1 cellular context compared by ENCODE assay signal in genomic region chr11:65637794-65638317, GRCh38.
A peak's percentile ranks its signal among the peaks of the same experiment; 100 is the strongest.
TF ChIP-seq lines count a peak whose summit lies in the region.

Gene SIPA1 (plus strand): TSS chr11:65638101. CDS start chr11:65640922, 2,821 bp downstream.

TF ChIP-seq in HepG2, 621 proteins besides CTCF, POLR2A, EP300 and RAD21 (continued from another document and continues in another):
- TF ChIP-seq DBP (CRISPR knock-in tag; IDR thresholded peaks at IDR 0.05; ENCODE audit: not compliant biosample characterization) (no peak), TFAP4 (IDR thresholded peaks at IDR 0.05; ENCODE audit: borderline replicate concordance, low read depth) (peak; percentile 26; the same call in 1 of the 2 replicates), ZBTB7B (CRISPR knock-in tag; IDR thresholded peaks at IDR 0.05) (no peak), PREB (CRISPR knock-in tag; IDR thresholded peaks at IDR 0.05) (no peak), SSRP1 (CRISPR knock-in tag; IDR thresholded peaks at IDR 0.05) (no peak), ZNF746 (CRISPR knock-in tag; IDR thresholded peaks at IDR 0.05) (no peak), TOPORS (CRISPR knock-in tag; IDR thresholded peaks at IDR 0.05) (peak; percentile 66; the same call in 1 of the 2 replicates), ZNF235 (CRISPR knock-in tag; IDR thresholded peaks at IDR 0.05; ENCODE audit: borderline replicate concordance) (no peak), MAZ (IDR thresholded peaks at IDR 0.05; ENCODE audit: borderline replicate concordance, low read depth, low read length) (peak; percentile 40; the same call in 1 of the 2 replicates), MAZ (CRISPR knock-in tag; IDR thresholded peaks at IDR 0.05; ENCODE audit: low read depth) (peak; percentile 61; the same call in 1 of the 2 replicates), AGO1 (IDR thresholded peaks at IDR 0.05; ENCODE audit: low read depth, low read length, poor library complexity, severe bottlenecking) (no peak), CENPBD1 (CRISPR knock-in tag; IDR thresholded peaks at IDR 0.05; ENCODE audit: borderline replicate concordance, low read depth) (no peak), RARA (CRISPR knock-in tag; IDR thresholded peaks at IDR 0.05) (no peak), ZNF619 (CRISPR knock-in tag; IDR thresholded peaks at IDR 0.05) (no peak), SALL1 (CRISPR knock-in tag; IDR thresholded peaks at IDR 0.05) (peak; percentile 45; the same call in 1 of the 2 replicates), ZBTB38 (CRISPR knock-in tag; IDR thresholded peaks at IDR 0.05) (no peak), KDM5B (CRISPR knock-in tag; IDR thresholded peaks at IDR 0.05; ENCODE audit: borderline replicate concordance) (no peak), MYPOP (CRISPR knock-in tag; IDR thresholded peaks at IDR 0.05) (no peak), ZNF253 (CRISPR knock-in tag; IDR thresholded peaks at IDR 0.05; ENCODE audit: borderline replicate concordance) (no peak), HDAC6 (IDR thresholded peaks at IDR 0.05; ENCODE audit: low read depth, low read length) (no peak), GABPB1 (CRISPR knock-in tag; IDR thresholded peaks at IDR 0.05) (peak; percentile 50; the same call in 1 of the 2 replicates), ZUFSP (CRISPR knock-in tag; IDR thresholded peaks at IDR 0.05; ENCODE audit: borderline replicate concordance) (no peak), SMARCE1 (IDR thresholded peaks at IDR 0.05; ENCODE audit: borderline replicate concordance) (no peak), ZMYM2 (CRISPR knock-in tag; IDR thresholded peaks at IDR 0.05) (no peak), JUNB (CRISPR knock-in tag; IDR thresholded peaks at IDR 0.05; ENCODE audit: borderline replicate concordance) (no peak), ZNF850 (CRISPR knock-in tag; conservative IDR thresholded peaks at IDR 0.05) (no peak), ZNF329 (CRISPR knock-in tag; IDR thresholded peaks at IDR 0.05; ENCODE audit: low read depth) (no peak; the same call in 1 of the 2 replicates), HMG20B (CRISPR knock-in tag; conservative IDR thresholded peaks at IDR 0.05) (no peak), ZNF234 (CRISPR knock-in tag; conservative IDR thresholded peaks at IDR 0.05) (no peak), GABPA (IDR thresholded peaks at IDR 0.05; ENCODE audit: low read depth, low read length) (no peak), GABPA (CRISPR knock-in tag; IDR thresholded peaks at IDR 0.05; ENCODE audit: low read depth) (no peak; the same call in 1 of the 2 replicates), ZNF496 (CRISPR knock-in tag; IDR thresholded peaks at IDR 0.05; ENCODE audit: insufficient replicate concordance) (no peak), ETV5 (CRISPR knock-in tag; IDR thresholded peaks at IDR 0.05; ENCODE audit: borderline replicate concordance) (peak; percentile 31; the same call in 1 of the 2 replicates), ZMAT5 (CRISPR knock-in tag; IDR thresholded peaks at IDR 0.05; ENCODE audit: borderline replicate concordance, low read depth) (no peak), ZMYM4 (CRISPR knock-in tag; IDR thresholded peaks at IDR 0.05) (0 out of 2 replicates have a peak, but pooled peaks have one; percentile 43), ZNF574 (CRISPR knock-in tag; IDR thresholded peaks at IDR 0.05) (peak; percentile 48; the same call in 1 of the 2 replicates), HOXA9 (CRISPR knock-in tag; IDR thresholded peaks at IDR 0.05; ENCODE audit: borderline replicate concordance) (no peak), RFX5 (IDR thresholded peaks at IDR 0.05; ENCODE audit: low read depth, low read length) (no peak), ZNF710 (CRISPR knock-in tag; IDR thresholded peaks at IDR 0.05; ENCODE audit: borderline replicate concordance) (no peak), ZBTB20 (CRISPR knock-in tag; IDR thresholded peaks at IDR 0.05; ENCODE audit: borderline replicate concordance, low read depth) (no peak), ZNF784 (CRISPR knock-in tag; IDR thresholded peaks at IDR 0.05; ENCODE audit: borderline replicate concordance) (0 out of 2 replicates have a peak, but pooled peaks have one; percentile 49), ZNF503 (CRISPR knock-in tag; IDR thresholded peaks at IDR 0.05) (no peak), ZNF841 (CRISPR knock-in tag; IDR thresholded peaks at IDR 0.05; ENCODE audit: borderline replicate concordance) (no peak), ZNF570 (CRISPR knock-in tag; IDR thresholded peaks at IDR 0.05; ENCODE audit: borderline replicate concordance) (no peak), ZNF567 (CRISPR knock-in tag; IDR thresholded peaks at IDR 0.05; ENCODE audit: borderline replicate concordance) (no peak), SKIL (CRISPR knock-in tag; IDR thresholded peaks at IDR 0.05; ENCODE audit: borderline replicate concordance) (no peak), ZBTB25 (CRISPR knock-in tag; IDR thresholded peaks at IDR 0.05) (no peak; the same call in 1 of the 2 replicates), FOSL1 (CRISPR knock-in tag; IDR thresholded peaks at IDR 0.05; ENCODE audit: borderline replicate concordance) (no peak)
